17 cellular contexts compared by ENCODE assay signal in genomic region chr2:239361311-239361642, GRCh38. TPM values are rescaled to one million over a fixed set of nuclear protein-coding genes. Genes with fewer than 3 reads are reported as not detected.
DNase-seq lines count a peak whose midpoint lies in the region; ATAC-seq, FAIRE-seq and TF ChIP-seq lines count a peak whose summit lies in the region.
"Had no signal": no experiment of that assay in that cellular context is flagged by ENCODE, and none has a peak within 500 bp of the region (broad histone marks: within the 10 kb centered on the region; RNA-seq: fewer than 3 reads in every experiment).

No MANE protein-coding gene starts in this region.

- peak; percentile 55 for DNase-seq in AG08396 (ENCODE audit: low spot score)
- no peak for DNase-seq in OCI-LY7 (ENCODE audit: low spot score)
- no peak for DNase-seq in epithelial cell of esophagus (ENCODE audit: low read depth)
- no peak for DNase-seq in mesothelial cell of epicardium (ENCODE audit: low spot score in 2 of 2, unreplicated experiment in 2 of 2)
- DNase-seq in DMS79 treated with DMSO at 0.1 percent for 48 hours (lab: John Stamatoyannopoulos, UW), result no peak
- no peak for DNase-seq in frontal cortex (ENCODE audit: low spot score in 2 of 2)
- no peak for DNase-seq in tibial artery
- DNase-seq: activated CD4-positive, alpha-beta T cell treated with anti-CD3 and anti-CD28 coated beads for 1 hour; erythroblast; GDM1; kidney; NCI-H446 treated with DMSO at 0.1 percent for 48 hours; uterus had no signal

- intact Hi-C loops in OCI-LY7 (cut with micrococcal nuclease; ENCODE audit: unreplicated experiment) (no loop called here), tibial artery (cut with DNase I; ENCODE audit: low total_unique reads) (no loop called here)

- no peaks in the 10 kb centered on the region for H3K9me2 ChIP-seq in OCI-LY7 (ENCODE audit: insufficient read depth, low read length)

- H3K4me1 ChIP-seq in OCI-LY7 (ENCODE audit: insufficient read depth, low read length, poor library complexity, severe bottlenecking), result no peaks in the 10 kb centered on the region
- H3K4me1 ChIP-seq in tibial artery, result peaks cover 0 to 1% (median 0%) of the 10 kb centered on the region in 4 donors
- H3K4me1 ChIP-seq: breast epithelium had no signal

- peaks cover 22% of the 10 kb centered on the region for H3K4me1 Mint-ChIP-seq in mesothelial cell of epicardium

- CTCF ChIA-PET in OCI-LY7 (lab: Charles Lee; ENCODE audit: unreplicated experiment), result no interaction called here

- H3K36me3 ChIP-seq in OCI-LY7 (ENCODE audit: insufficient read depth, low read length) (no peaks in the 10 kb centered on the region), tibial artery (no peaks in the 10 kb centered on the region)
- H3K36me3 ChIP-seq: breast epithelium, uterus had no signal

- ATAC-seq in GM19328 (IDR thresholded peaks at IDR 0.05; ENCODE audit: unreplicated experiment), result no peak
- ATAC-seq: Right ventricle myocardium inferior had no signal

- peak overlapping the region; percentile 62 for H3K27ac Mint-ChIP-seq in mesothelial cell of epicardium

- TF ChIP-seq CTCF in OCI-LY7 (conservative IDR thresholded peaks at IDR 0.05; ENCODE audit: low read length) (0 out of 2 replicates have a peak, but pooled peaks have one; percentile 11), epithelial cell of esophagus (IDR thresholded peaks at IDR 0.05; ENCODE audit: insufficient read depth, low read depth, low read length, missing control alignments) (peak; percentile 36), mesothelial cell of epicardium (IDR thresholded peaks at IDR 0.05; ENCODE audit: unreplicated experiment) (no peak), tibial artery (IDR thresholded peaks at IDR 0.05) (no peak)

- peaks cover 5% of the 10 kb centered on the region for H3K36me3 Mint-ChIP-seq in mesothelial cell of epicardium

- no peaks in the 10 kb centered on the region for H3K27me3 ChIP-seq in tibial artery
- H3K27me3 ChIP-seq: BLaER1 treated with 17β-estradiol and CSF1 and Interleukin-3, amounts not matched to agents 10 nM and 100 nM; breast epithelium; uterus had no signal

- H3K4me3 Mint-ChIP-seq in mesothelial cell of epicardium, result no peak overlapping the region

- BruUV-seq in OCI-LY7 (replicated peaks; lab: Mats Ljungman, UMichigan), result no TSS peak

- no peak overlapping the region for H3K4me2 ChIP-seq in OCI-LY7 (ENCODE audit: low read length)

- no peak overlapping the region for H2AFZ ChIP-seq in OCI-LY7 (ENCODE audit: low read length)

- H3K27ac ChIP-seq in OCI-LY7 (ENCODE audit: low read depth, low read length, poor library complexity, severe bottlenecking), result no peak overlapping the region
- no peak overlapping the region for H3K27ac ChIP-seq in tibial artery
- H3K27ac ChIP-seq: BLaER1 treated with 17β-estradiol and CSF1 and Interleukin-3, amounts not matched to agents 10 nM and 100 nM; breast epithelium had no signal

- H3K27me3 Mint-ChIP-seq in mesothelial cell of epicardium (ENCODE audit: low read depth), result no peaks in the 10 kb centered on the region

- FAIRE-seq in frontal cortex (lab: Jason Lieb, UNC), result no peak
- FAIRE-seq: kidney had no signal

- peaks cover 6% of the 10 kb centered on the region for H3K9me3 Mint-ChIP-seq in mesothelial cell of epicardium

- no peaks in the 10 kb centered on the region; the same call in 1 of the 2 replicates for H4K20me1 ChIP-seq in OCI-LY7 (ENCODE audit: insufficient read depth, low read length)

- H3K9me3 ChIP-seq in OCI-LY7 (ENCODE audit: low read length) (no peaks in the 10 kb centered on the region), tibial artery (no peaks in the 10 kb centered on the region)
- H3K9me3 ChIP-seq: breast epithelium, uterus had no signal

- no peaks in the 10 kb centered on the region for H3K79me2 ChIP-seq in OCI-LY7 (ENCODE audit: insufficient read depth, low read depth, low read length)

- H3K4me3 ChIP-seq in OCI-LY7 (ENCODE audit: low read depth, low read length, poor library complexity, severe bottlenecking) (no peak overlapping the region), epithelial cell of esophagus (ENCODE audit: low read length) (no peak overlapping the region), tibial artery (no peak overlapping the region)
- H3K4me3 ChIP-seq: BLaER1 treated with 17β-estradiol and CSF1 and Interleukin-3, amounts not matched to agents 10 nM and 100 nM; breast epithelium; uterus had no signal

- POLR2A ChIA-PET in OCI-LY7 (lab: Charles Lee), result no interaction called here

RNA-seq across cellular contexts. Expression of gene HDAC4, which starts 39.5 kb away (rescaled TPM):
- total RNA-seq in OCI-LY7 (2014; rRNA removed; shearing (Covaris generic)), result 7.7 and 10.2 TPM in 2 replicates
- total RNA-seq in OCI-LY7 (2022), result 16.3 and 20.6 TPM in 2 replicates
- total RNA-seq in mesothelial cell of epicardium, result 45.8 to 59.2 TPM (median 48.9 TPM) in 3 replicates
- 20.4 TPM for total RNA-seq in frontal cortex

Comparison
In these comparisons a context has a peak if more than half of its experiments do, and no peak if none do; other contexts are left out.
1. CTCF ChIP-seq: peak in OCI-LY7 (single experiment) and epithelial cell of esophagus (single experiment); none in mesothelial cell of epicardium (single experiment) and tibial artery (0 of 2).